1 cellular context compared by ENCODE assay signal in genomic region chr6:31480574-31480973, GRCh38.
TF ChIP-seq lines count a peak whose summit lies in the region.

No MANE protein-coding gene starts in this region.

TF ChIP-seq in HepG2, 621 proteins besides CTCF, POLR2A, EP300 and RAD21:
- TF ChIP-seq, protein P1, sequence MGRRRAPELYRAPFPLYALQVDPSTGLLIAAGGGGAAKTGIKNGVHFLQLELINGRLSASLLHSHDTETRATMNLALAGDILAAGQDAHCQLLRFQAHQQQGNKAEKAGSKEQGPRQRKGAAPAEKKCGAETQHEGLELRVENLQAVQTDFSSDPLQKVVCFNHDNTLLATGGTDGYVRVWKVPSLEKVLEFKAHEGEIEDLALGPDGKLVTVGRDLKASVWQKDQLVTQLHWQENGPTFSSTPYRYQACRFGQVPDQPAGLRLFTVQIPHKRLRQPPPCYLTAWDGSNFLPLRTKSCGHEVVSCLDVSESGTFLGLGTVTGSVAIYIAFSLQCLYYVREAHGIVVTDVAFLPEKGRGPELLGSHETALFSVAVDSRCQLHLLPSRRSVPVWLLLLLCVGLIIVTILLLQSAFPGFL (CRISPR knock-in tag; IDR thresholded peaks at IDR 0.05), result no peak
- TF ChIP-seq NFIB (CRISPR knock-in tag; IDR thresholded peaks at IDR 0.05; ENCODE audit: borderline replicate concordance), result 0 out of 2 replicates have a peak, but pooled peaks have one; percentile 71
